2 cellular contexts compared by ENCODE assay signal in the genomic region with DNA sequence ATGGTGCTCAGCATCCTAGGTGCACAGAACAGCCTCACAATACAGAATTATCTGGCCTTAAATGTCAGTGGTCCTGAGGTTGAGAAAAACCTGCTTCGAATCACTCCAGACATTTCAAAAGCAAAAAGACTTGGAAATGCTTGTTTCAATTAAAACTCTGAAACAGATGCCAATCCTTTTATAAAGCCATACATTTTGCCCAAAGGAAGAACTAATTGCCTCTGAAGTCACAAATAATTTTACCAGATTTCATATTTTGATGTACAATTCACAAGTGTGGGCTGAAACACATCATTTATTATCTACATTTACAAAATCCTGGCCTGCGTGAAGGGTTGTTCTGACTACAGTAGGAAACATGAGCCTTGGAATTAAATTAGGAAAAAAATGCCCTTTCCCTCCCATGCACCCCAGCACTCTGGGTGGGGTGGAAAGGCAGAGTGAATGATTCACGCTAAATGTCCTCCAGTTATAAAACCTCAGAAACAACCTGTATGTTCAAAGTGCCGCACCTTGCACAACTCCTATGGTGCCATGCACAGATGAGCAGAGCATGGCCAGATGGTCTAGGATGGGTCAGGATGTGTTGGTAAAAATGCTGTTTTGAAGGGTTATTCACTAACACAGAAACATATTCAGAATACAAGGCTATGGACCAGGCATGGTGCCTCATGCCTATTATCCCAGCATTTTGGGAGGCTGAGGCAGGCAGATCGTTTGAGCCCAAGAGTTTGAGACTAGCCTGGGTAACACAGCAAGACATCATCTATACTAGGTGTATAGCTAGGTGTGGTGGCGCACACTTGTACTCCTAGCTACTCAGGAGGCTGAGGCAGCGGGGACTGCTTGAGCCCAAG.
A peak's percentile ranks its signal among the peaks of the same experiment; 100 is the strongest.
TF ChIP-seq lines count a peak whose summit lies in the region.

No MANE protein-coding gene starts in this region.

TF ChIP-seq in GM23338, 12 proteins besides CTCF, POLR2A, EP300 and RAD21 (continues in another document):
- TF ChIP-seq, protein P1, sequence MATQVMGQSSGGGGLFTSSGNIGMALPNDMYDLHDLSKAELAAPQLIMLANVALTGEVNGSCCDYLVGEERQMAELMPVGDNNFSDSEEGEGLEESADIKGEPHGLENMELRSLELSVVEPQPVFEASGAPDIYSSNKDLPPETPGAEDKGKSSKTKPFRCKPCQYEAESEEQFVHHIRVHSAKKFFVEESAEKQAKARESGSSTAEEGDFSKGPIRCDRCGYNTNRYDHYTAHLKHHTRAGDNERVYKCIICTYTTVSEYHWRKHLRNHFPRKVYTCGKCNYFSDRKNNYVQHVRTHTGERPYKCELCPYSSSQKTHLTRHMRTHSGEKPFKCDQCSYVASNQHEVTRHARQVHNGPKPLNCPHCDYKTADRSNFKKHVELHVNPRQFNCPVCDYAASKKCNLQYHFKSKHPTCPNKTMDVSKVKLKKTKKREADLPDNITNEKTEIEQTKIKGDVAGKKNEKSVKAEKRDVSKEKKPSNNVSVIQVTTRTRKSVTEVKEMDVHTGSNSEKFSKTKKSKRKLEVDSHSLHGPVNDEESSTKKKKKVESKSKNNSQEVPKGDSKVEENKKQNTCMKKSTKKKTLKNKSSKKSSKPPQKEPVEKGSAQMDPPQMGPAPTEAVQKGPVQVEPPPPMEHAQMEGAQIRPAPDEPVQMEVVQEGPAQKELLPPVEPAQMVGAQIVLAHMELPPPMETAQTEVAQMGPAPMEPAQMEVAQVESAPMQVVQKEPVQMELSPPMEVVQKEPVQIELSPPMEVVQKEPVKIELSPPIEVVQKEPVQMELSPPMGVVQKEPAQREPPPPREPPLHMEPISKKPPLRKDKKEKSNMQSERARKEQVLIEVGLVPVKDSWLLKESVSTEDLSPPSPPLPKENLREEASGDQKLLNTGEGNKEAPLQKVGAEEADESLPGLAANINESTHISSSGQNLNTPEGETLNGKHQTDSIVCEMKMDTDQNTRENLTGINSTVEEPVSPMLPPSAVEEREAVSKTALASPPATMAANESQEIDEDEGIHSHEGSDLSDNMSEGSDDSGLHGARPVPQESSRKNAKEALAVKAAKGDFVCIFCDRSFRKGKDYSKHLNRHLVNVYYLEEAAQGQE (IDR thresholded peaks at IDR 0.05; ENCODE audit: unreplicated experiment), result no peak
- TF ChIP-seq, protein P2, sequence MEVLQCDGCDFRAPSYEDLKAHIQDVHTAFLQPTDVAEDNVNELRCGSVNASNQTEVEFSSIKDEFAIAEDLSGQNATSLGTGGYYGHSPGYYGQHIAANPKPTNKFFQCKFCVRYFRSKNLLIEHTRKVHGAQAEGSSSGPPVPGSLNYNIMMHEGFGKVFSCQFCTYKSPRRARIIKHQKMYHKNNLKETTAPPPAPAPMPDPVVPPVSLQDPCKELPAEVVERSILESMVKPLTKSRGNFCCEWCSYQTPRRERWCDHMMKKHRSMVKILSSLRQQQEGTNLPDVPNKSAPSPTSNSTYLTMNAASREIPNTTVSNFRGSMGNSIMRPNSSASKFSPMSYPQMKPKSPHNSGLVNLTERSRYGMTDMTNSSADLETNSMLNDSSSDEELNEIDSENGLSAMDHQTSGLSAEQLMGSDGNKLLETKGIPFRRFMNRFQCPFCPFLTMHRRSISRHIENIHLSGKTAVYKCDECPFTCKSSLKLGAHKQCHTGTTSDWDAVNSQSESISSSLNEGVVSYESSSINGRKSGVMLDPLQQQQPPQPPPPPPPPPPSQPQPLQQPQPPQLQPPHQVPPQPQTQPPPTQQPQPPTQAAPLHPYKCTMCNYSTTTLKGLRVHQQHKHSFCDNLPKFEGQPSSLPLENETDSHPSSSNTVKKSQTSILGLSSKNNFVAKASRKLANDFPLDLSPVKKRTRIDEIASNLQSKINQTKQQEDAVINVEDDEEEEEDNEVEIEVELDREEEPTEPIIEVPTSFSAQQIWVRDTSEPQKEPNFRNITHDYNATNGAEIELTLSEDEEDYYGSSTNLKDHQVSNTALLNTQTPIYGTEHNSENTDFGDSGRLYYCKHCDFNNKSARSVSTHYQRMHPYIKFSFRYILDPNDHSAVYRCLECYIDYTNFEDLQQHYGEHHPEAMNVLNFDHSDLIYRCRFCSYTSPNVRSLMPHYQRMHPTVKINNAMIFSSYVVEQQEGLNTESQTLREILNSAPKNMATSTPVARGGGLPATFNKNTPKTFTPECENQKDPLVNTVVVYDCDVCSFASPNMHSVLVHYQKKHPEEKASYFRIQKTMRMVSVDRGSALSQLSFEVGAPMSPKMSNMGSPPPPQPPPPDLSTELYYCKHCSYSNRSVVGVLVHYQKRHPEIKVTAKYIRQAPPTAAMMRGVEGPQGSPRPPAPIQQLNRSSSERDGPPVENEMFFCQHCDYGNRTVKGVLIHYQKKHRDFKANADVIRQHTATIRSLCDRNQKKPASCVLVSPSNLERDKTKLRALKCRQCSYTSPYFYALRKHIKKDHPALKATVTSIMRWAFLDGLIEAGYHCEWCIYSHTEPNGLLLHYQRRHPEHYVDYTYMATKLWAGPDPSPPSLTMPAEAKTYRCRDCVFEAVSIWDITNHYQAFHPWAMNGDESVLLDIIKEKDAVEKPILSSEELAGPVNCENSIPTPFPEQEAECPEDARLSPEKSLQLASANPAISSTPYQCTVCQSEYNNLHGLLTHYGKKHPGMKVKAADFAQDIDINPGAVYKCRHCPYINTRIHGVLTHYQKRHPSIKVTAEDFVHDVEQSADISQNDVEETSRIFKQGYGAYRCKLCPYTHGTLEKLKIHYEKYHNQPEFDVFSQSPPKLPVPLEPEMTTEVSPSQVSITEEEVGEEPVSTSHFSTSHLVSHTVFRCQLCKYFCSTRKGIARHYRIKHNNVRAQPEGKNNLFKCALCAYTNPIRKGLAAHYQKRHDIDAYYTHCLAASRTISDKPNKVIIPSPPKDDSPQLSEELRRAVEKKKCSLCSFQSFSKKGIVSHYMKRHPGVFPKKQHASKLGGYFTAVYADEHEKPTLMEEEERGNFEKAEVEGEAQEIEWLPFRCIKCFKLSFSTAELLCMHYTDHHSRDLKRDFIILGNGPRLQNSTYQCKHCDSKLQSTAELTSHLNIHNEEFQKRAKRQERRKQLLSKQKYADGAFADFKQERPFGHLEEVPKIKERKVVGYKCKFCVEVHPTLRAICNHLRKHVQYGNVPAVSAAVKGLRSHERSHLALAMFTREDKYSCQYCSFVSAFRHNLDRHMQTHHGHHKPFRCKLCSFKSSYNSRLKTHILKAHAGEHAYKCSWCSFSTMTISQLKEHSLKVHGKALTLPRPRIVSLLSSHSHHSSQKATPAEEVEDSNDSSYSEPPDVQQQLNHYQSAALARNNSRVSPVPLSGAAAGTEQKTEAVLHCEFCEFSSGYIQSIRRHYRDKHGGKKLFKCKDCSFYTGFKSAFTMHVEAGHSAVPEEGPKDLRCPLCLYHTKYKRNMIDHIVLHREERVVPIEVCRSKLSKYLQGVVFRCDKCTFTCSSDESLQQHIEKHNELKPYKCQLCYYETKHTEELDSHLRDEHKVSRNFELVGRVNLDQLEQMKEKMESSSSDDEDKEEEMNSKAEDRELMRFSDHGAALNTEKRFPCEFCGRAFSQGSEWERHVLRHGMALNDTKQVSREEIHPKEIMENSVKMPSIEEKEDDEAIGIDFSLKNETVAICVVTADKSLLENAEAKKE (CRISPR knock-in tag; IDR thresholded peaks at IDR 0.05), result no peak
- TF ChIP-seq EZH2phosphoT487 (IDR thresholded peaks at IDR 0.05; ENCODE audit: unreplicated experiment) (no peak), NANOG (IDR thresholded peaks at IDR 0.05; ENCODE audit: borderline replicate concordance) (no peak), CREB1 (CRISPR knock-in tag; IDR thresholded peaks at IDR 0.05; ENCODE audit: low read depth) (no peak), ZNF114 (CRISPR knock-in tag; IDR thresholded peaks at IDR 0.05) (no peak)
- TF ChIP-seq, protein P3, sequence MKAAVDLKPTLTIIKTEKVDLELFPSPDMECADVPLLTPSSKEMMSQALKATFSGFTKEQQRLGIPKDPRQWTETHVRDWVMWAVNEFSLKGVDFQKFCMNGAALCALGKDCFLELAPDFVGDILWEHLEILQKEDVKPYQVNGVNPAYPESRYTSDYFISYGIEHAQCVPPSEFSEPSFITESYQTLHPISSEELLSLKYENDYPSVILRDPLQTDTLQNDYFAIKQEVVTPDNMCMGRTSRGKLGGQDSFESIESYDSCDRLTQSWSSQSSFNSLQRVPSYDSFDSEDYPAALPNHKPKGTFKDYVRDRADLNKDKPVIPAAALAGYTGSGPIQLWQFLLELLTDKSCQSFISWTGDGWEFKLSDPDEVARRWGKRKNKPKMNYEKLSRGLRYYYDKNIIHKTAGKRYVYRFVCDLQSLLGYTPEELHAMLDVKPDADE (IDR thresholded peaks at IDR 0.05), result no peak

TF ChIP-seq in H1, 55 proteins besides CTCF, POLR2A, EP300 and RAD21:
- TF ChIP-seq CEBPB (IDR thresholded peaks at IDR 0.05; ENCODE audit: low read depth, low read length), result no peak
- TF ChIP-seq POLR2AphosphoS5 (IDR thresholded peaks at IDR 0.05; ENCODE audit: low read depth, low read length), result 0 out of 2 replicates have a peak, but pooled peaks have one; percentile 11
